ENCODE assay signal across 9 cellular contexts in the genomic region with DNA sequence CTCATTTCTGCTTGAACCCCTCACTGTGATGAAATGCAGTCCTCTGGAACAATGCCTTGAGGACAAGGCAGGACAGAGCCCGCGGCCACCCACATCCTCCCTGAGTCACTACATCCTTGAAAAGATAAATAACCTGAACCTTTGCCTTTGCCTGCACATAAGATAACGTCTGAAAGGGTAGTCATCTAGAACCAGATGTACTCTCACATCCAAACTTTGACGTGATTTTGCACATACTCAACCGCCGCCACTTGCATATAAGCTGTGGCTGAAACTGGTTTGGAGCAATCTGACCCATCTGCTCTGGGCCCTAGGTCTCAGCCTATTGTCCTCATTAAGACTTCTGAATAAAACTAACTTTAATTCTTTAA.
DNase-seq lines count a peak whose midpoint lies in the region; ATAC-seq and TF ChIP-seq lines count a peak whose summit lies in the region.
"Had no signal": no experiment of that assay in that cellular context is flagged by ENCODE, and none has a peak within 500 bp of the region (broad histone marks: within the 10 kb centered on the region; RNA-seq: fewer than 3 reads in every experiment).

No MANE protein-coding gene starts in this region.

- H3K36me3 ChIP-seq in esophagus squamous epithelium (no peaks in the 10 kb centered on the region), Peyer's patch (no peaks in the 10 kb centered on the region)

- intact Hi-C loops in esophagus squamous epithelium (cut with DNase I), result no loop called here

- H3K27me3 ChIP-seq in esophagus squamous epithelium, result no peaks in the 10 kb centered on the region
- H3K27me3 ChIP-seq in Peyer's patch, result no peaks in the 10 kb centered on the region

- peak; percentile 66 for ATAC-seq in GM21423 (IDR thresholded peaks at IDR 0.05; ENCODE audit: unreplicated experiment)

- TF ChIP-seq CTCF in fibroblast of pulmonary artery (IDR thresholded peaks at IDR 0.05; ENCODE audit: low read length, missing control alignments), result no peak
- TF ChIP-seq CTCF in esophagus squamous epithelium (IDR thresholded peaks at IDR 0.05), result no peak
- no peak for TF ChIP-seq CTCF in Peyer's patch (IDR thresholded peaks at IDR 0.05)

- 13 to 16% methylated on average over 6 of the region's 6 CpGs for WGBS in esophagus squamous epithelium, 2 donors

- H3K9me3 ChIP-seq in esophagus squamous epithelium (no peaks in the 10 kb centered on the region), Peyer's patch (no peaks in the 10 kb centered on the region)

- TF ChIP-seq POLR2A in esophagus squamous epithelium (IDR thresholded peaks at IDR 0.05) (no peak), Peyer's patch (IDR thresholded peaks at IDR 0.05) (no peak)

- peak; percentile 80 for DNase-seq in EH (ENCODE audit: low read depth)
- peak; percentile 52 for DNase-seq in NCI-H226
- DNase-seq in fibroblast of pulmonary artery (ENCODE audit: low read depth), result peak; percentile 81
- DNase-seq in NCI-H345 treated with DMSO at 0.1 percent for 48 hours (lab: John Stamatoyannopoulos, UW; ENCODE audit: unreplicated experiment), result no peak
- DNase-seq in esophagus squamous epithelium (lab: John Stamatoyannopoulos, UW), result no peak
- no peak for DNase-seq in Peyer's patch
- no peak for DNase-seq in activated naive CD4-positive, alpha-beta T cell treated with Interleukin-2 at 50 U/mL for 16 hours
- DNase-seq: NCI-H1694 treated with DMSO at 0.1 percent for 48 hours had no signal

- H3K27ac ChIP-seq in esophagus squamous epithelium (no peak overlapping the region), Peyer's patch (no peak overlapping the region)

- H3K4me1 ChIP-seq in esophagus squamous epithelium, result no peaks in the 10 kb centered on the region
- no peaks in the 10 kb centered on the region for H3K4me1 ChIP-seq in Peyer's patch

- H3K4me3 ChIP-seq in fibroblast of pulmonary artery (replicated peaks; ENCODE audit: low read depth, low read length) (no peak overlapping the region), esophagus squamous epithelium (no peak overlapping the region), Peyer's patch (no peak overlapping the region)

Comparison
In these comparisons a context has a peak if more than half of its experiments do, and no peak if none do; other contexts are left out.
1. DNase-seq: peak in EH (single experiment), NCI-H226 (single experiment) and fibroblast of pulmonary artery (single experiment); none in NCI-H345 treated with DMSO at 0.1 percent for 48 hours (single experiment), esophagus squamous epithelium (single experiment), Peyer's patch (0 of 3) and activated naive CD4-positive, alpha-beta T cell treated with Interleukin-2 at 50 U/mL for 16 hours (single experiment).